In genomic region chr14:31009836-31010618, GRCh38 we compare ENCODE assay signal across 1 cellular context.
TF ChIP-seq lines count a peak whose summit lies in the region.

No MANE protein-coding gene starts in this region.

TF ChIP-seq in HepG2, 621 proteins besides CTCF, POLR2A, EP300 and RAD21 (continued from another document):
- TF ChIP-seq TSC22D2 (CRISPR knock-in tag; IDR thresholded peaks at IDR 0.05; ENCODE audit: borderline replicate concordance) (no peak), ZNF10 (CRISPR knock-in tag; IDR thresholded peaks at IDR 0.05; ENCODE audit: borderline replicate concordance, low read depth) (no peak), ZNF543 (CRISPR knock-in tag; IDR thresholded peaks at IDR 0.05) (no peak), ZNF780A (CRISPR knock-in tag; IDR thresholded peaks at IDR 0.05) (no peak), IRF2 (CRISPR knock-in tag; IDR thresholded peaks at IDR 0.05) (no peak), ADNP (CRISPR knock-in tag; IDR thresholded peaks at IDR 0.05) (no peak), FOXO1 (CRISPR knock-in tag; IDR thresholded peaks at IDR 0.05) (no peak), ZNF431 (CRISPR knock-in tag; IDR thresholded peaks at IDR 0.05; ENCODE audit: borderline replicate concordance, low read depth) (no peak)
- TF ChIP-seq, protein P1, sequence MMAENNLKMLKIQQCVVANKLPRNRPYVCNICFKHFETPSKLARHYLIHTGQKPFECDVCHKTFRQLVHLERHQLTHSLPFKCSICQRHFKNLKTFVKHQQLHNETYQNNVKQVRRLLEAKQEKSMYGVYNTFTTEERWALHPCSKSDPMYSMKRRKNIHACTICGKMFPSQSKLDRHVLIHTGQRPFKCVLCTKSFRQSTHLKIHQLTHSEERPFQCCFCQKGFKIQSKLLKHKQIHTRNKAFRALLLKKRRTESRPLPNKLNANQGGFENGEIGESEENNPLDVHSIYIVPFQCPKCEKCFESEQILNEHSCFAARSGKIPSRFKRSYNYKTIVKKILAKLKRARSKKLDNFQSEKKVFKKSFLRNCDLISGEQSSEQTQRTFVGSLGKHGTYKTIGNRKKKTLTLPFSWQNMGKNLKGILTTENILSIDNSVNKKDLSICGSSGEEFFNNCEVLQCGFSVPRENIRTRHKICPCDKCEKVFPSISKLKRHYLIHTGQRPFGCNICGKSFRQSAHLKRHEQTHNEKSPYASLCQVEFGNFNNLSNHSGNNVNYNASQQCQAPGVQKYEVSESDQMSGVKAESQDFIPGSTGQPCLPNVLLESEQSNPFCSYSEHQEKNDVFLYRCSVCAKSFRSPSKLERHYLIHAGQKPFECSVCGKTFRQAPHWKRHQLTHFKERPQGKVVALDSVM (CRISPR knock-in tag; IDR thresholded peaks at IDR 0.05) = peak; percentile 57; the same call in 1 of the 2 replicates
